Comparison of ENCODE assay signal across 28 cellular contexts in the genomic region with DNA sequence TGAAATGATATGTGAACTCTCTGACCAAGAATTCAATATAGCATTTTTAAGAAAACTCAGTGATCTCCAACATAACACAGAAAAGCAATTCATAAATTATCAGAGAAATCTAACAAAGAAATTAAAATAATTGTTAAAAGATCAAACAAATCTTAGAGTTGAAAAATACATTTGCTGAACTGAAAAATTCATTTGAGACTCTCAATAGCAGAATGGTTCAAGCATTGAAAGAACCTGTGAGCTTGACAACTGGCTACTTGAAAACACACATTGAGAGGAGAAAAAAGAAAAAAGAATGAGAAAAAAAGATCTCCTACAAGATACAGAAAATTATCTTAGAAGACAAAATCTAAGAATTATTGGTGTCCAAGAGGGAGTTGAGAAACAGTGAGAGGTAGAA.
"Had no signal": no experiment of that assay in that cellular context is flagged by ENCODE, and none has a peak within 500 bp of the region (broad histone marks: within the 10 kb centered on the region; RNA-seq: fewer than 3 reads in every experiment).

No MANE protein-coding gene starts in this region.

- ATAC-seq: naive thymus-derived CD4-positive, alpha-beta T cell; natural killer cell; right cardiac atrium; sciatic nerve had no signal

- H3K4me3 Mint-ChIP-seq: naive thymus-derived CD4-positive, alpha-beta T cell; natural killer cell; nephron; neural progenitor cell; stimulated activated naive B cell treated with anti-CD40 and anti-IgM and Interleukin-4, amounts not matched to agents 10 μg/mL and 1 μg/mL and 100 μg/mL, for 72 hours; stimulated activated naive CD8-positive, alpha-beta T cell treated with anti-CD3 and anti-CD28 coated beads, Interleukin-15, Interleukin-2, amounts not matched to agents 100 ng/mL and 50 ng/mL, for 24 hours had no signal

- H3K4me1 ChIP-seq: neural progenitor cell, parathyroid adenoma, psoas muscle, spleen, stomach, thyroid gland, tibial nerve, upper lobe of right lung, uterus had no signal

- H3K27me3 ChIP-seq: neural progenitor cell, ovary, spleen, stomach, thyroid gland, tibial nerve, upper lobe of right lung, uterus had no signal

- H3K4me2 ChIP-seq: neural progenitor cell, smooth muscle cell had no signal

- H3K27ac ChIP-seq: neural progenitor cell, ovary, parathyroid adenoma, psoas muscle, skin epidermis, spleen, stomach, thoracic aorta, thyroid gland, tibial nerve, upper lobe of right lung, uterus had no signal

- H3K79me2 ChIP-seq: parathyroid adenoma had no signal

- H3K9ac ChIP-seq: neural progenitor cell, parathyroid adenoma had no signal

- H3K9me3 ChIP-seq: ovary, thyroid gland, upper lobe of right lung had no signal

- H3K27ac Mint-ChIP-seq: naive thymus-derived CD4-positive, alpha-beta T cell; natural killer cell; nephron; progenitor cell of endocrine pancreas; stimulated activated naive B cell treated with anti-CD40 and anti-IgM and Interleukin-4, amounts not matched to agents 10 μg/mL and 1 μg/mL and 100 μg/mL, for 72 hours; stimulated activated naive CD8-positive, alpha-beta T cell treated with anti-CD3 and anti-CD28 coated beads, Interleukin-15, Interleukin-2, amounts not matched to agents 100 ng/mL and 50 ng/mL, for 24 hours had no signal

- H3K4me1 Mint-ChIP-seq: naive thymus-derived CD4-positive, alpha-beta T cell; natural killer cell; nephron; stimulated activated naive B cell treated with anti-CD40 and anti-IgM and Interleukin-4, amounts not matched to agents 10 μg/mL and 1 μg/mL and 100 μg/mL, for 72 hours had no signal

- H2AFZ ChIP-seq: neural progenitor cell, parathyroid adenoma had no signal

- H3K27me3 Mint-ChIP-seq: progenitor cell of endocrine pancreas; stimulated activated naive B cell treated with anti-CD40 and anti-IgM and Interleukin-4, amounts not matched to agents 10 μg/mL and 1 μg/mL and 100 μg/mL, for 72 hours had no signal

- H3K36me3 ChIP-seq: neural progenitor cell, ovary, spleen, stomach, thoracic aorta, thyroid gland, upper lobe of right lung, uterus had no signal

- H3K4me3 ChIP-seq: neural progenitor cell, ovary, psoas muscle, skin epidermis, smooth muscle cell, spleen, stomach, thoracic aorta, thyroid gland, tibial nerve, upper lobe of right lung, uterus had no signal

- DNase-seq: natural killer cell; occipital lobe; ovary; psoas muscle; right cardiac atrium; spleen; stimulated activated CD4-positive, alpha-beta T cell treated with anti-CD3 and anti-CD28 coated beads, Interleukin-12 subunit alpha, Interleukin-12 subunit beta, amount 100 ng/mL, for 4 hours; stimulated activated CD4-positive, alpha-beta T cell treated with anti-CD3 and anti-CD28 coated beads, Interleukin-1b, Interleukin-23, amount 100 ng/mL, for 48 hours; stimulated activated CD4-positive, alpha-beta T cell treated with anti-CD3 and anti-CD28 coated beads, Interleukin-4, amount 100 ng/mL, for 1 hour; stimulated activated CD4-positive, alpha-beta T cell treated with anti-CD3 and anti-CD28 coated beads, Interleukin-4, amount 100 ng/mL, for 4 hours; stimulated activated CD8-positive, alpha-beta memory T cell treated with anti-CD3 and anti-CD28 coated beads, Interleukin-4, amount 100 ng/mL, for 48 hours; stimulated activated naive B cell treated with anti-CD40 and anti-IgM and Interleukin-4, amounts not matched to agents 10 μg/mL and 1 μg/mL and 100 μg/mL, for 72 hours; stimulated activated naive CD4-positive, alpha-beta T cell treated with Interleukin-2 at 50 U/mL for 16 hours; stomach; upper lobe of right lung; uterus had no signal
